ENCODE assay signal across 15 cellular contexts in the genomic region with DNA sequence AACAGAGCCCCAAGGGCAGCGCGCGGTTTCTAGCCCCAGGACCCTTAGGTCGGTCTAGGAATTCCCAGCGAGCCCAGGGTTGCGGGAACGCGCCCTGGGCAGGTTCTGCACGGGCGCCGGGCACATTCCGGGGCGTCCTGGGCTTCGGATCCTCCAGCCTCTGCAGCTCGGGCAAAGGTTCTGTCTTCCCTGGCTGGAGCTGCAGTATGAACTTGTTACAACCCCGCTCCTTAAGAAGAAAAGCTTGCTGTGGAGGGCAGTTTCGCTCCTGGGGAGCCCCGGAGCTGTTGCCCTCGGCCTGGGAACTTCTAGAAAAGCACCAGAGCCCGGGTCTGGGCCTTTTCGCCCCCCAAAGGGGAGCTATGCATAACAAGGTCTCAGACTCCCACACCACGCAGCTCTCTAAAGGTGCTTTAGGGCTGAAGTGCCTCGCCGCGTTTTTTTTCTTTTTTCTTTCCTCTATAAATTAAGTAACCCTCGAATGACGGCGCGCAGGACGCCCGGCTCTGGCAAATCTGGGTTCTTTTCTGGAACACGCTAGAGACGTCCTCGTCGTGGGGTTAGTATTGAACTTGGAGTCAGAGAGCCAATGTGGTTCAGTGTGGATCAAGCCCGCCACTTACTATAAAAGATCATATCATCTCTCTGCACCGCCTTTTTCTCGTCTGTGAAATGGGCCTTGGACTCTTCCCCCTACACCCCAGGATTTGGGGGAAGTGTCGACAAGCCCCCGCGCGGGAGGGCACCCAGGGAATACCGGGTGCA. TPM values are rescaled to one million over a fixed set of nuclear protein-coding genes. Genes with fewer than 3 reads are reported as not detected.
DNase-seq lines count a peak whose midpoint lies in the region; ATAC-seq, FAIRE-seq and TF ChIP-seq lines count a peak whose summit lies in the region.
"Had no signal": no experiment of that assay in that cellular context is flagged by ENCODE, and none has a peak within 500 bp of the region (broad histone marks: within the 10 kb centered on the region; RNA-seq: fewer than 3 reads in every experiment).

No MANE protein-coding gene starts in this region.

- H3K36me3 ChIP-seq in kidney (ENCODE audit: control insufficient read depth in 1 of 2, insufficient read depth in 2 of 2, low read length in 2 of 2): no peaks in the 10 kb centered on the region
- peaks cover 0 to 23% (median 13%) of the 10 kb centered on the region in 5 donors for H3K36me3 ChIP-seq in subcutaneous abdominal adipose tissue (ENCODE audit: control insufficient read depth in 5 of 5, insufficient read depth in 5 of 5, low read length in 5 of 5)
- H3K36me3 ChIP-seq in ovary: no peaks in the 10 kb centered on the region
- H3K36me3 ChIP-seq: neutrophil, transverse colon had no signal

- ATAC-seq in GM21360 (IDR thresholded peaks at IDR 0.05; ENCODE audit: unreplicated experiment): no peak
- ATAC-seq: activated CD4-positive, alpha-beta T cell treated with anti-CD3 and anti-CD28 coated beads for 36 hours had no signal

- no peaks in the 10 kb centered on the region for H3K9me3 Mint-ChIP-seq in activated CD4-positive, alpha-beta memory T cell treated with anti-CD3 and anti-CD28 coated beads for 36 hours
- H3K9me3 Mint-ChIP-seq in activated CD4-positive, alpha-beta memory T cell treated with anti-CD3 and anti-CD28 coated beads, Interleukin-2, amount 10 ng/mL, durations not matched to agents 7 days and 5 days: no peaks in the 10 kb centered on the region
- peaks cover 1% of the 10 kb centered on the region for H3K9me3 Mint-ChIP-seq in activated naive CD8-positive, alpha-beta T cell treated with anti-CD3 and anti-CD28 coated beads for 36 hours
- H3K9me3 Mint-ChIP-seq: activated naive CD4-positive, alpha-beta T cell treated with anti-CD3 and anti-CD28 coated beads, Interleukin-2, amount 10 ng/mL, durations not matched to agents 7 days and 5 days had no signal

- no peak for DNase-seq in activated CD4-positive, alpha-beta memory T cell treated with anti-CD3 and anti-CD28 coated beads for 36 hours
- no peak for DNase-seq in activated CD4-positive, alpha-beta memory T cell treated with anti-CD3 and anti-CD28 coated beads, Interleukin-2, amount 10 ng/mL, durations not matched to agents 7 days and 5 days
- no peak for DNase-seq in activated naive CD8-positive, alpha-beta T cell treated with anti-CD3 and anti-CD28 coated beads for 36 hours
- DNase-seq in kidney: peak; percentile 39
- DNase-seq in ovary: no peak
- no peak for DNase-seq in GOT3 (lab: John Stamatoyannopoulos, UW)
- DNase-seq: ACHN; activated CD4-positive, alpha-beta T cell treated with anti-CD3 and anti-CD28 coated beads for 36 hours; activated naive CD4-positive, alpha-beta T cell treated with anti-CD3 and anti-CD28 coated beads, Interleukin-2, amount 10 ng/mL, durations not matched to agents 7 days and 5 days; NCI-H2081 treated with DMSO at 0.1 percent for 48 hours; SW 1271; transverse colon had no signal

- TF ChIP-seq EP300 in ovary (IDR thresholded peaks at IDR 0.05): no peak

- H3K27me3 ChIP-seq in subcutaneous abdominal adipose tissue (ENCODE audit: control insufficient read depth in 5 of 5, insufficient read depth in 4 of 5, low read length in 5 of 5): peaks cover 28 to 61% (median 39%) of the 10 kb centered on the region in 5 donors
- peaks cover 5% of the 10 kb centered on the region for H3K27me3 ChIP-seq in ovary

- no peak for FAIRE-seq in kidney (lab: Jason Lieb, UNC)

- H3K27ac ChIP-seq in kidney (ENCODE audit: low read depth in 2 of 2, low read length in 2 of 2) (no peak overlapping the region), subcutaneous abdominal adipose tissue (ENCODE audit: low read depth, low read length) (no peak overlapping the region), ovary (no peak overlapping the region)
- H3K27ac ChIP-seq: neutrophil, transverse colon had no signal

- H3K27me3 Mint-ChIP-seq in activated CD4-positive, alpha-beta memory T cell treated with anti-CD3 and anti-CD28 coated beads for 36 hours: peaks cover 75% of the 10 kb centered on the region
- H3K27me3 Mint-ChIP-seq in activated CD4-positive, alpha-beta memory T cell treated with anti-CD3 and anti-CD28 coated beads, Interleukin-2, amount 10 ng/mL, durations not matched to agents 7 days and 5 days: peaks cover 76% of the 10 kb centered on the region
- peaks cover 67% of the 10 kb centered on the region for H3K27me3 Mint-ChIP-seq in activated naive CD8-positive, alpha-beta T cell treated with anti-CD3 and anti-CD28 coated beads for 36 hours
- H3K27me3 Mint-ChIP-seq: activated naive CD4-positive, alpha-beta T cell treated with anti-CD3 and anti-CD28 coated beads, Interleukin-2, amount 10 ng/mL, durations not matched to agents 7 days and 5 days had no signal

- WGBS in ovary, 3 donors: 13 to 22% (median 17%) methylated on average over 43 of the region's 43 CpGs

- H3K36me3 Mint-ChIP-seq in activated CD4-positive, alpha-beta memory T cell treated with anti-CD3 and anti-CD28 coated beads for 36 hours: peaks cover 2% of the 10 kb centered on the region
- peaks cover 15% of the 10 kb centered on the region for H3K36me3 Mint-ChIP-seq in activated CD4-positive, alpha-beta memory T cell treated with anti-CD3 and anti-CD28 coated beads, Interleukin-2, amount 10 ng/mL, durations not matched to agents 7 days and 5 days (ENCODE audit: low read depth)
- no peaks in the 10 kb centered on the region for H3K36me3 Mint-ChIP-seq in activated naive CD8-positive, alpha-beta T cell treated with anti-CD3 and anti-CD28 coated beads for 36 hours

- H3K4me1 ChIP-seq in kidney (ENCODE audit: control insufficient read depth in 1 of 2, insufficient read depth in 1 of 2, low read depth in 1 of 2, low read length in 2 of 2) (peaks cover 6 to 15% of the 10 kb centered on the region in 2 donors), subcutaneous abdominal adipose tissue (ENCODE audit: control insufficient read depth in 5 of 5, insufficient read depth in 5 of 5, low read length in 5 of 5) (peaks cover 2 to 49% (median 42%) of the 10 kb centered on the region in 5 donors), ovary (ENCODE audit: insufficient read depth) (peaks cover 2% of the 10 kb centered on the region)

- peak overlapping the region; percentile 35 for H3K4me3 Mint-ChIP-seq in activated CD4-positive, alpha-beta memory T cell treated with anti-CD3 and anti-CD28 coated beads for 36 hours
- H3K4me3 Mint-ChIP-seq in activated CD4-positive, alpha-beta memory T cell treated with anti-CD3 and anti-CD28 coated beads, Interleukin-2, amount 10 ng/mL, durations not matched to agents 7 days and 5 days: no peak overlapping the region
- peak overlapping the region; percentile 35 for H3K4me3 Mint-ChIP-seq in activated naive CD8-positive, alpha-beta T cell treated with anti-CD3 and anti-CD28 coated beads for 36 hours

- H3K4me3 ChIP-seq in kidney (ENCODE audit: low read length in 2 of 2) (no peak overlapping the region), subcutaneous abdominal adipose tissue (ENCODE audit: low read depth in 1 of 5, low read length in 5 of 5) (peak overlapping the region in 4 of 5 donors; percentile 22 to 64 (median 50)), ovary (no peak overlapping the region)

- peaks cover 0 to 2% of the 10 kb centered on the region in 2 donors for H3K9me3 ChIP-seq in kidney (ENCODE audit: control insufficient read depth in 1 of 2, low read length in 2 of 2)
- no peaks in the 10 kb centered on the region for H3K9me3 ChIP-seq in subcutaneous abdominal adipose tissue (ENCODE audit: control insufficient read depth in 5 of 5, low read length in 5 of 5)
- no peaks in the 10 kb centered on the region for H3K9me3 ChIP-seq in ovary
- H3K9me3 ChIP-seq: neutrophil, transverse colon had no signal

- CTCF ChIA-PET in activated CD4-positive, alpha-beta memory T cell treated with anti-CD3 and anti-CD28 coated beads for 36 hours (lab: Charles Lee): interaction anchor here (1.0 to 1.3 kb wide), 3 partner anchors 11 to 377 kb away, joined by 3 to 4 read pairs (median 3); no protein-coding TSS in a partner anchor
- CTCF ChIA-PET in activated CD4-positive, alpha-beta memory T cell treated with anti-CD3 and anti-CD28 coated beads, Interleukin-2, amount 10 ng/mL, durations not matched to agents 7 days and 5 days (lab: Charles Lee): no interaction called here

- TF ChIP-seq CTCF in kidney (IDR thresholded peaks at IDR 0.05; ENCODE audit: borderline replicate concordance, extremely low read depth, insufficient read depth) (no peak), ovary (IDR thresholded peaks at IDR 0.05) (no peak)

- no peak for TF ChIP-seq POLR2A in ovary (IDR thresholded peaks at IDR 0.05)

- H3K27ac Mint-ChIP-seq in activated CD4-positive, alpha-beta memory T cell treated with anti-CD3 and anti-CD28 coated beads for 36 hours: no peak overlapping the region
- no peak overlapping the region for H3K27ac Mint-ChIP-seq in activated CD4-positive, alpha-beta memory T cell treated with anti-CD3 and anti-CD28 coated beads, Interleukin-2, amount 10 ng/mL, durations not matched to agents 7 days and 5 days
- no peak overlapping the region for H3K27ac Mint-ChIP-seq in activated naive CD8-positive, alpha-beta T cell treated with anti-CD3 and anti-CD28 coated beads for 36 hours

- peaks cover 28% of the 10 kb centered on the region for H3K4me1 Mint-ChIP-seq in activated CD4-positive, alpha-beta memory T cell treated with anti-CD3 and anti-CD28 coated beads for 36 hours (ENCODE audit: low read depth)
- peaks cover 17% of the 10 kb centered on the region for H3K4me1 Mint-ChIP-seq in activated CD4-positive, alpha-beta memory T cell treated with anti-CD3 and anti-CD28 coated beads, Interleukin-2, amount 10 ng/mL, durations not matched to agents 7 days and 5 days
- peaks cover 26% of the 10 kb centered on the region for H3K4me1 Mint-ChIP-seq in activated naive CD8-positive, alpha-beta T cell treated with anti-CD3 and anti-CD28 coated beads for 36 hours

- POLR2A ChIA-PET in activated CD4-positive, alpha-beta memory T cell treated with anti-CD3 and anti-CD28 coated beads for 36 hours (lab: Charles Lee): no interaction called here
- POLR2A ChIA-PET in activated CD4-positive, alpha-beta memory T cell treated with anti-CD3 and anti-CD28 coated beads, Interleukin-2, amount 10 ng/mL, durations not matched to agents 7 days and 5 days (lab: Charles Lee): no interaction called here

- intact Hi-C loops in activated CD4-positive, alpha-beta memory T cell treated with anti-CD3 and anti-CD28 coated beads for 36 hours (cut with micrococcal nuclease): no loop called here
- intact Hi-C loops in kidney (cut with DNase I) (no loop called here), ovary (cut with DNase I) (no loop called here)

- no peak overlapping the region for H3K9ac ChIP-seq in kidney (ENCODE audit: low read length in 2 of 2)
- H3K9ac ChIP-seq in subcutaneous abdominal adipose tissue (ENCODE audit: low read length in 5 of 5): no peak overlapping the region

RNA-seq across cellular contexts. Expression of gene MSX1, which starts 5.7 kb away (rescaled TPM):
- total RNA-seq in activated CD4-positive, alpha-beta memory T cell treated with anti-CD3 and anti-CD28 coated beads for 36 hours: under 1 TPM in 1 of 2 experiments, not detected in 1; 0.12 TPM
- total RNA-seq in activated CD4-positive, alpha-beta memory T cell treated with anti-CD3 and anti-CD28 coated beads, Interleukin-2, amount 10 ng/mL, durations not matched to agents 7 days and 5 days: not detected
- total RNA-seq in activated naive CD8-positive, alpha-beta T cell treated with anti-CD3 and anti-CD28 coated beads for 36 hours: under 1 TPM; 0.10 to 0.14 TPM
- total RNA-seq in kidney (2.3 TPM), ovary (1 to 10 TPM; 2.2 to 4.5 (median 4.2) TPM)
- polyA plus RNA-seq in kidney (ENCODE audit: insufficient read depth, low read depth, low replicate concordance) (3.0 TPM), ovary (1 to 10 TPM; 2.3 to 4.0 TPM)

Comparison
In these comparisons a context has a peak if more than half of its experiments do, and no peak if none do; other contexts are left out.
1. H3K4me3 ChIP-seq: peak in subcutaneous abdominal adipose tissue (4 of 5); none in kidney (0 of 2) and ovary (single experiment).